8 cellular contexts compared by ENCODE assay signal in genomic region chr14:34013714-34014055, GRCh38.
DNase-seq lines count a peak whose midpoint lies in the region; ATAC-seq lines count a peak whose summit lies in the region.

No MANE protein-coding gene starts in this region.

- H3K27ac Mint-ChIP-seq in natural killer cell treated with Interleukin-12 subunit alpha and Interleukin-12 subunit beta and Interleukin-15 and Interleukin-18, amount 100 ng/mL, for 72 hours: peak overlapping the region in 1 of 2 donors; percentile 78

- intact Hi-C loops in Right ventricle myocardium inferior (cut with DNase I): no loop called here

- peak; percentile 28 for DNase-seq in GF-D8 (lab: John Stamatoyannopoulos, UW)
- peak; percentile 46 for DNase-seq in SHP77 treated with DMSO at 0.1 percent for 48 hours (lab: John Stamatoyannopoulos, UW)
- no peak for DNase-seq in AG20443 (ENCODE audit: low spot score)
- no peak for DNase-seq in Right ventricle myocardium inferior (ENCODE audit: missing footprints)
- no peak for DNase-seq in natural killer cell treated with Interleukin-12 subunit alpha and Interleukin-12 subunit beta and Interleukin-15 and Interleukin-18, amount 100 ng/mL, for 72 hours (ENCODE audit: low spot score)
- DNase-seq in NCI-H146 (lab: John Stamatoyannopoulos, UW): no peak

- H3K36me3 Mint-ChIP-seq in natural killer cell treated with Interleukin-12 subunit alpha and Interleukin-12 subunit beta and Interleukin-15 and Interleukin-18, amount 100 ng/mL, for 72 hours: no peaks in the 10 kb centered on the region

- peaks cover 8 to 15% of the 10 kb centered on the region in 2 donors for H3K4me1 Mint-ChIP-seq in natural killer cell treated with Interleukin-12 subunit alpha and Interleukin-12 subunit beta and Interleukin-15 and Interleukin-18, amount 100 ng/mL, for 72 hours (ENCODE audit: low read depth in 2 of 2)

- H3K4me3 Mint-ChIP-seq in natural killer cell treated with Interleukin-12 subunit alpha and Interleukin-12 subunit beta and Interleukin-15 and Interleukin-18, amount 100 ng/mL, for 72 hours: no peak overlapping the region

- ATAC-seq in GM19455 (IDR thresholded peaks at IDR 0.05; ENCODE audit: unreplicated experiment): peak; percentile 52
- ATAC-seq in HG03196 (IDR thresholded peaks at IDR 0.05; ENCODE audit: unreplicated experiment): peak; percentile 53
- ATAC-seq in Right ventricle myocardium inferior: no peak
- no peak for ATAC-seq in natural killer cell treated with Interleukin-12 subunit alpha and Interleukin-12 subunit beta and Interleukin-15 and Interleukin-18, amount 100 ng/mL, for 72 hours

- peaks cover 1 to 3% of the 10 kb centered on the region in 2 donors for H3K27me3 Mint-ChIP-seq in natural killer cell treated with Interleukin-12 subunit alpha and Interleukin-12 subunit beta and Interleukin-15 and Interleukin-18, amount 100 ng/mL, for 72 hours

- H3K9me3 Mint-ChIP-seq in natural killer cell treated with Interleukin-12 subunit alpha and Interleukin-12 subunit beta and Interleukin-15 and Interleukin-18, amount 100 ng/mL, for 72 hours: no peaks in the 10 kb centered on the region

Comparison
In these comparisons a context has a peak if more than half of its experiments do, and no peak if none do; other contexts are left out.
1. DNase-seq: peak in GF-D8 (single experiment) and SHP77 treated with DMSO at 0.1 percent for 48 hours (single experiment); none in AG20443 (single experiment), Right ventricle myocardium inferior (single experiment), natural killer cell treated with Interleukin-12 subunit alpha and Interleukin-12 subunit beta and Interleukin-15 and Interleukin-18, amount 100 ng/mL, for 72 hours (single experiment) and NCI-H146 (single experiment).
2. ATAC-seq: peak in GM19455 (single experiment) and HG03196 (single experiment); none in Right ventricle myocardium inferior (single experiment) and natural killer cell treated with Interleukin-12 subunit alpha and Interleukin-12 subunit beta and Interleukin-15 and Interleukin-18, amount 100 ng/mL, for 72 hours (0 of 2).